In genomic region chr10:14648936-14649335, GRCh38 we compare ENCODE assay signal across 9 cellular contexts.
DNase-seq lines count a peak whose midpoint lies in the region; ATAC-seq and TF ChIP-seq lines count a peak whose summit lies in the region.
"Had no signal": no experiment of that assay in that cellular context is flagged by ENCODE, and none has a peak within 500 bp of the region (broad histone marks: within the 10 kb centered on the region; RNA-seq: fewer than 3 reads in every experiment).

No MANE protein-coding gene starts in this region.

- no peak for ATAC-seq in activated T-cell treated with anti-CD3 and anti-CD28 coated beads, Interleukin-2, amount 50 U/mL, for 4 hours
- ATAC-seq in activated CD8-positive, alpha-beta T cell treated with anti-CD3 and anti-CD28 coated beads for 36 hours: no peak
- no peak for ATAC-seq in left lung
- ATAC-seq: HCT116 had no signal

- intact Hi-C loops in activated CD8-positive, alpha-beta T cell treated with anti-CD3 and anti-CD28 coated beads for 36 hours (cut with micrococcal nuclease): loop anchor here (2.0 kb wide), 1 partner anchor 42 kb away; no protein-coding TSS in a partner anchor
- intact Hi-C loops in left lung (cut with DNase I): no loop called here

- H3K27me3 ChIP-seq in left lung: no peaks in the 10 kb centered on the region
- no peaks in the 10 kb centered on the region for H3K27me3 ChIP-seq in subcutaneous abdominal adipose tissue (ENCODE audit: control insufficient read depth in 5 of 5, insufficient read depth in 4 of 5, low read length in 5 of 5)

- peak overlapping the region; percentile 76 for H3K4me3 Mint-ChIP-seq in activated T-cell treated with anti-CD3 and anti-CD28 coated beads, Interleukin-2, amount 50 U/mL, for 4 hours
- H3K4me3 Mint-ChIP-seq in activated CD8-positive, alpha-beta T cell treated with anti-CD3 and anti-CD28 coated beads for 36 hours: peak overlapping the region; percentile 72

- CTCF ChIA-PET in activated CD8-positive, alpha-beta T cell treated with anti-CD3 and anti-CD28 coated beads for 36 hours (lab: Charles Lee): interaction anchor here (1.4 to 1.7 kb wide), 2 partner anchors 9 to 174 kb away, joined by 4 to 9 read pairs; no protein-coding TSS in a partner anchor

- H3K27me3 Mint-ChIP-seq in activated T-cell treated with anti-CD3 and anti-CD28 coated beads, Interleukin-2, amount 50 U/mL, for 4 hours (ENCODE audit: low read depth): no peaks in the 10 kb centered on the region
- no peaks in the 10 kb centered on the region for H3K27me3 Mint-ChIP-seq in activated CD8-positive, alpha-beta T cell treated with anti-CD3 and anti-CD28 coated beads for 36 hours

- peak overlapping the region; percentile 98 for H3K27ac Mint-ChIP-seq in activated CD8-positive, alpha-beta T cell treated with anti-CD3 and anti-CD28 coated beads for 36 hours

- TF ChIP-seq CTCF in activated CD8-positive, alpha-beta T cell treated with anti-CD3 and anti-CD28 coated beads for 36 hours (IDR thresholded peaks at IDR 0.05): no peak
- TF ChIP-seq CTCF in left lung (IDR thresholded peaks at IDR 0.05): no peak

- POLR2A ChIA-PET in activated CD8-positive, alpha-beta T cell treated with anti-CD3 and anti-CD28 coated beads for 36 hours (lab: Charles Lee): interaction anchor here (0.9 to 1.2 kb wide), 4 partner anchors 10 to 84 kb away, joined by 3 to 7 read pairs (median 4); no protein-coding TSS in a partner anchor

- H3K4me3 ChIP-seq in left lung (no peak overlapping the region), subcutaneous abdominal adipose tissue (ENCODE audit: low read depth in 1 of 5, low read length in 5 of 5) (no peak overlapping the region)

- no peaks in the 10 kb centered on the region for H3K36me3 ChIP-seq in left lung
- no peaks in the 10 kb centered on the region for H3K36me3 ChIP-seq in subcutaneous abdominal adipose tissue (ENCODE audit: control insufficient read depth in 5 of 5, insufficient read depth in 5 of 5, low read length in 5 of 5)

- H3K9ac ChIP-seq in subcutaneous abdominal adipose tissue (ENCODE audit: low read length in 5 of 5): no peak overlapping the region

- peaks cover 84% of the 10 kb centered on the region for H3K4me1 Mint-ChIP-seq in activated T-cell treated with anti-CD3 and anti-CD28 coated beads, Interleukin-2, amount 50 U/mL, for 4 hours (ENCODE audit: low read depth)
- peaks cover 63% of the 10 kb centered on the region for H3K4me1 Mint-ChIP-seq in activated CD8-positive, alpha-beta T cell treated with anti-CD3 and anti-CD28 coated beads for 36 hours (ENCODE audit: low read depth)

- H3K9me3 ChIP-seq in left lung: no peaks in the 10 kb centered on the region
- no peaks in the 10 kb centered on the region for H3K9me3 ChIP-seq in subcutaneous abdominal adipose tissue (ENCODE audit: control insufficient read depth in 5 of 5, low read length in 5 of 5)

- no peaks in the 10 kb centered on the region for H3K36me3 Mint-ChIP-seq in activated T-cell treated with anti-CD3 and anti-CD28 coated beads, Interleukin-2, amount 50 U/mL, for 4 hours (ENCODE audit: insufficient read depth)
- H3K36me3 Mint-ChIP-seq in activated CD8-positive, alpha-beta T cell treated with anti-CD3 and anti-CD28 coated beads for 36 hours (ENCODE audit: low read depth): no peaks in the 10 kb centered on the region

- peaks cover 14 to 26% of the 10 kb centered on the region in 2 donors for H3K4me1 ChIP-seq in left lung
- peaks cover 0 to 31% (median 27%) of the 10 kb centered on the region in 5 donors for H3K4me1 ChIP-seq in subcutaneous abdominal adipose tissue (ENCODE audit: control insufficient read depth in 5 of 5, insufficient read depth in 5 of 5, low read length in 5 of 5)

- no peaks in the 10 kb centered on the region for H3K9me3 Mint-ChIP-seq in activated T-cell treated with anti-CD3 and anti-CD28 coated beads, Interleukin-2, amount 50 U/mL, for 4 hours
- H3K9me3 Mint-ChIP-seq in activated CD8-positive, alpha-beta T cell treated with anti-CD3 and anti-CD28 coated beads for 36 hours: no peaks in the 10 kb centered on the region

- no peak for DNase-seq in activated T-cell treated with anti-CD3 and anti-CD28 coated beads, Interleukin-2, amount 50 U/mL, for 4 hours
- no peak for DNase-seq in activated T-cell treated with anti-CD3 and anti-CD28 coated beads, Interleukin-2, amount 50 U/mL, for 1 hour
- DNase-seq in activated CD8-positive, alpha-beta T cell treated with anti-CD3 and anti-CD28 coated beads for 36 hours: no peak
- DNase-seq in left lung (no peak), NCI-H2196 (lab: John Stamatoyannopoulos, UW; ENCODE audit: unreplicated experiment) (no peak), H4 (ENCODE audit: low spot score) (no peak)
- DNase-seq in stimulated activated naive CD4-positive, alpha-beta T cell treated with Interleukin-2 at 50 U/mL for 16 hours (lab: John Stamatoyannopoulos, UW): no peak

- H3K27ac ChIP-seq in left lung: peak overlapping the region; percentile 71 to 91
- H3K27ac ChIP-seq in subcutaneous abdominal adipose tissue (ENCODE audit: low read depth, low read length): peak overlapping the region; percentile 28
